19 cellular contexts compared by ENCODE assay signal in the genomic region with DNA sequence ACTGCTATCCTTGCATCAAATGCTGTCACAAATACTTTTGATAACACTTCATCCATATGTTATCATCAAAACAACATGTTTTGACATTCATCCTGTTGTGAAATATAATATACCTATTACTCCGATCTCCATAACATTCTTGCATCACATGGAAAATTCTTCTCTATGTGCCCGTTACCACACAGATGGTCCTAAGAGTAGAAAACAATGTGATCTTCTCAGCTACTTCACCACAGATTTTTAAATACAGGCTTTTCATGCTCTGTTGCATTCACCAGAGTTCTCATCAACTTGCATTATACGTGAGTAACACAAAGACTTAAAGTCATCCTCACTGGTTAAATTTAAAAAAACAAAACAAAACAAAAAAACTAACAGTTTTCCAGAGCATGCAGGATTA.
"Had no signal": no experiment of that assay in that cellular context is flagged by ENCODE, and none has a peak within 500 bp of the region (broad histone marks: within the 10 kb centered on the region; RNA-seq: fewer than 3 reads in every experiment).

No MANE protein-coding gene starts in this region.

- H3K27me3 ChIP-seq: gastrocnemius medialis, suprapubic skin, transverse colon, uterus had no signal

- H3K36me3 ChIP-seq: gastrocnemius medialis, suprapubic skin, transverse colon, uterus had no signal

- DNase-seq: activated B cell treated with CpG ODN at 0.5 μM for 24 hours; activated CD4-positive, alpha-beta memory T cell treated with anti-CD3 and anti-CD28 coated beads for 36 hours; activated CD4-positive, alpha-beta T cell treated with anti-CD3 and anti-CD28 coated beads for 4 hours; activated gamma-delta T cell treated with Interleukin-2 at 50 U/mL for 16 hours; activated naive CD8-positive, alpha-beta T cell treated with anti-CD3 and anti-CD28 coated beads for 36 hours; activated T-cell treated with anti-CD3 and anti-CD28 coated beads for 4 hours; cortex of kidney; erythroblast; gastrocnemius medialis; immature natural killer cell; left ventricle myocardium superior; occipital lobe; stimulated activated CD4-positive, alpha-beta T cell treated with anti-CD3 and anti-CD28 coated beads, Interleukin-15, amount 100 ng/mL, for 24 hours; stimulated activated CD4-positive, alpha-beta T cell treated with anti-CD3 and anti-CD28 coated beads, Interleukin-4, amount 100 ng/mL, for 1 hour; stimulated activated naive CD8-positive, alpha-beta T cell treated with anti-CD3 and anti-CD28 coated beads, Interleukin-15, amount 100 ng/mL, for 72 hours; transverse colon; uterus had no signal

- ATAC-seq: gastrocnemius medialis; left ventricle myocardium superior; stimulated activated naive CD8-positive, alpha-beta T cell treated with anti-CD3 and anti-CD28 coated beads, Interleukin-15, amount 100 ng/mL, for 72 hours had no signal

- H3K9me3 ChIP-seq: gastrocnemius medialis, suprapubic skin, transverse colon, uterus had no signal

- H3K27ac ChIP-seq: gastrocnemius medialis, skin epidermis, suprapubic skin, transverse colon, uterus had no signal

- H3K4me3 ChIP-seq: gastrocnemius medialis, skin epidermis, suprapubic skin, transverse colon, uterus had no signal

- H3K4me1 ChIP-seq: gastrocnemius medialis, suprapubic skin, transverse colon, uterus had no signal
